Comparison of ENCODE assay signal across 20 cellular contexts in genomic region chr13:88142653-88143052, GRCh38.
DNase-seq lines count a peak whose midpoint lies in the region; ATAC-seq, FAIRE-seq and TF ChIP-seq lines count a peak whose summit lies in the region.
"Had no signal": no experiment of that assay in that cellular context is flagged by ENCODE, and none has a peak within 500 bp of the region (broad histone marks: within the 10 kb centered on the region; RNA-seq: fewer than 3 reads in every experiment).

No MANE protein-coding gene starts in this region.

- ATAC-seq in GM18511 (IDR thresholded peaks at IDR 0.05; ENCODE audit: unreplicated experiment) = peak; percentile 63
- peak; percentile 56 for ATAC-seq in effector memory CD8-positive, alpha-beta T cell (replicated peaks)
- no peak for ATAC-seq in GM18870 (IDR thresholded peaks at IDR 0.05; ENCODE audit: unreplicated experiment)

- H3K27me3 Mint-ChIP-seq in effector memory CD8-positive, alpha-beta T cell = no peaks in the 10 kb centered on the region

- H3K36me3 ChIP-seq in SK-N-SH (replicated peaks in 1 of 2; ENCODE audit: control insufficient read depth in 1 of 2, insufficient read depth in 2 of 2, low read length in 1 of 2) = no peaks in the 10 kb centered on the region

- POLR2A ChIA-PET in SK-N-SH (lab: Yijun Ruan, JAX) = no interaction called here

- H3K4me3 ChIP-seq in SK-N-SH (ENCODE audit: low read depth in 2 of 2, low read length in 1 of 2) = no peak overlapping the region

- H3K36me3 Mint-ChIP-seq in effector memory CD8-positive, alpha-beta T cell (ENCODE audit: insufficient read depth) = no peaks in the 10 kb centered on the region

- no peaks in the 10 kb centered on the region for H3K79me2 ChIP-seq in SK-N-SH (ENCODE audit: insufficient read depth)

- H3K4me2 ChIP-seq in SK-N-SH = no peak overlapping the region

- no peak overlapping the region for H3K27ac ChIP-seq in SK-N-SH (ENCODE audit: low read depth in 2 of 2, low read length in 1 of 2)
- H3K27ac ChIP-seq: C4-2B had no signal

- H3F3A ChIP-seq in SK-N-SH (replicated peaks; ENCODE audit: insufficient read depth) = no peaks in the 10 kb centered on the region

- no peaks in the 10 kb centered on the region for H3K4me1 Mint-ChIP-seq in effector memory CD8-positive, alpha-beta T cell (ENCODE audit: low read depth in 2 of 2)

- H2AFZ ChIP-seq in SK-N-SH (ENCODE audit: low read depth) = no peak overlapping the region

- H3K27ac Mint-ChIP-seq in effector memory CD8-positive, alpha-beta T cell = no peak overlapping the region

- no peaks in the 10 kb centered on the region; the same call in 1 of the 2 replicates for H3K9me3 ChIP-seq in SK-N-SH

- peak overlapping the region in 1 of 2 donors; percentile 40 for H3K4me3 Mint-ChIP-seq in effector memory CD8-positive, alpha-beta T cell

- H3K9ac ChIP-seq in SK-N-SH = no peak overlapping the region

- WGBS in SK-N-SH (ENCODE audit: low lambda C conversion rate) = 13% methylated on average over 3 of the region's 3 CpGs

- H3K27me3 ChIP-seq in SK-N-SH (ENCODE audit: insufficient read depth) = no peaks in the 10 kb centered on the region

- no peaks in the 10 kb centered on the region for H3K4me1 ChIP-seq in SK-N-SH (ENCODE audit: control insufficient read depth in 1 of 2, insufficient read depth in 2 of 2, low read depth in 1 of 2, low read length in 1 of 2)

- no peaks in the 10 kb centered on the region for H4K20me1 ChIP-seq in SK-N-SH (ENCODE audit: insufficient read depth)

- TF ChIP-seq RAD21 in SK-N-SH (IDR thresholded peaks at IDR 0.05; ENCODE audit: low read length) = no peak

- no peak for TF ChIP-seq EP300 in SK-N-SH (IDR thresholded peaks at IDR 0.05; ENCODE audit: borderline replicate concordance in 1 of 2, low read depth in 1 of 2, low read length in 1 of 2)

- DNase-seq in D721Med (ENCODE audit: insufficient read length, low spot score) (no peak), NCI-H1105 (lab: John Stamatoyannopoulos, UW) (peak; percentile 13), RCC 7860 (ENCODE audit: low spot score) (no peak), SK-N-SH (no peak)
- DNase-seq in effector memory CD8-positive, alpha-beta T cell = no peak
- DNase-seq: ACHN; GF-D8; KBM-7; NCI-H1092; NCI-H2081 treated with DMSO at 0.1 percent for 48 hours; NCI-H2227 treated with DMSO at 0.1 percent for 48 hours; NCI-H510A treated with DMSO at 0.1 percent for 48 hours; NK-92 treated with Interleukin-12 subunit alpha and Interleukin-12 subunit beta, amount 100 ng/mL, for 24 hours; SHP77 treated with DMSO at 0.1 percent for 48 hours; T-helper 1 cell; T-helper 9 cell had no signal

- H3K9me2 ChIP-seq in SK-N-SH = no peaks in the 10 kb centered on the region

- H3K9me3 Mint-ChIP-seq in effector memory CD8-positive, alpha-beta T cell = peaks cover 10 to 14% of the 10 kb centered on the region in 2 donors

- no peak for TF ChIP-seq CTCF in D721Med (IDR thresholded peaks at IDR 0.05; ENCODE audit: insufficient read depth, missing control alignments)
- no peak for TF ChIP-seq CTCF in SK-N-SH (IDR thresholded peaks at IDR 0.05)

- FAIRE-seq in D721Med (lab: Jason Lieb, UNC) (peak; percentile 21), RCC 7860 (lab: Jason Lieb, UNC) (no peak)
- FAIRE-seq: GM18507 had no signal

- CTCF ChIA-PET in SK-N-SH (lab: Yijun Ruan, JAX) = no interaction called here

TF ChIP-seq in SK-N-SH, 30 proteins besides CTCF, POLR2A, EP300 and RAD21:
- TF ChIP-seq IRF3 (IDR thresholded peaks at IDR 0.05; ENCODE audit: low read depth, low read length) (no peak), CHD2 (IDR thresholded peaks at IDR 0.05; ENCODE audit: low read length, partially characterized antibody) (no peak), RFX5 (IDR thresholded peaks at IDR 0.05; ENCODE audit: low read length) (no peak), TCF12 (IDR thresholded peaks at IDR 0.05) (no peak), NFIC (IDR thresholded peaks at IDR 0.05; ENCODE audit: borderline replicate concordance) (no peak), REST (IDR thresholded peaks at IDR 0.05; ENCODE audit: low read depth, low read length) (no peak), GATA2 (CRISPR knock-in tag; IDR thresholded peaks at IDR 0.05) (no peak), USF2 (IDR thresholded peaks at IDR 0.05; ENCODE audit: borderline replicate concordance, low read depth, low read length) (no peak), YY1 (IDR thresholded peaks at IDR 0.05; ENCODE audit: low read depth) (no peak), SMC3 (IDR thresholded peaks at IDR 0.05; ENCODE audit: low read depth, low read length) (no peak), RXRA (IDR thresholded peaks at IDR 0.05; ENCODE audit: borderline replicate concordance, low read depth) (no peak), NRF1 (IDR thresholded peaks at IDR 0.05; ENCODE audit: low read depth, low read length) (no peak), USF1 (IDR thresholded peaks at IDR 0.05; ENCODE audit: borderline replicate concordance, low read depth) (no peak), POLR2AphosphoS5 (IDR thresholded peaks at IDR 0.05; ENCODE audit: low read depth, low read length) (no peak), ELF1 (IDR thresholded peaks at IDR 0.05) (no peak), FOXM1 (IDR thresholded peaks at IDR 0.05; ENCODE audit: low read depth) (no peak), FOSL2 (IDR thresholded peaks at IDR 0.05; ENCODE audit: borderline replicate concordance, low read depth) (no peak), MAX (IDR thresholded peaks at IDR 0.05; ENCODE audit: low read depth) (no peak), TAF1 (IDR thresholded peaks at IDR 0.05; ENCODE audit: borderline replicate concordance, low read depth, low read length) (no peak)
